8 cellular contexts compared by ENCODE assay signal in genomic region chr7:43590862-43591550, GRCh38. TPM values are rescaled to one million over a fixed set of nuclear protein-coding genes. Genes with fewer than 3 reads are reported as not detected.
DNase-seq lines count a peak whose midpoint lies in the region; ATAC-seq and TF ChIP-seq lines count a peak whose summit lies in the region.

No MANE protein-coding gene starts in this region.

- H3K4me3 ChIP-seq in RWPE2 (ENCODE audit: severe bottlenecking) (no peak overlapping the region), Caco-2 (ENCODE audit: low read depth, low read length) (no peak overlapping the region)

- H3K27me3 Mint-ChIP-seq in natural killer cell treated with Interleukin-12 subunit alpha and Interleukin-12 subunit beta and Interleukin-15 and Interleukin-18, amount 100 ng/mL, for 72 hours, result no peaks in the 10 kb centered on the region
- no peaks in the 10 kb centered on the region for H3K27me3 Mint-ChIP-seq in Caco-2 (ENCODE audit: insufficient read depth, unreplicated experiment)

- peak; percentile 52 to 53 for ATAC-seq in activated CD4-positive, CD25-positive, alpha-beta regulatory T cell treated with anti-CD3 and anti-CD28 coated beads, Interleukin-2, amount 50 U/mL, for 24 hours
- ATAC-seq in HG02798 (IDR thresholded peaks at IDR 0.05; ENCODE audit: poor library complexity, unreplicated experiment) (peak; percentile 70), RWPE2 (ENCODE audit: low read depth) (no peak)
- peak; percentile 68 to 81 for ATAC-seq in natural killer cell treated with Interleukin-12 subunit alpha and Interleukin-12 subunit beta and Interleukin-15 and Interleukin-18, amount 100 ng/mL, for 72 hours

- peaks cover 4% of the 10 kb centered on the region for H3K36me3 Mint-ChIP-seq in natural killer cell treated with Interleukin-12 subunit alpha and Interleukin-12 subunit beta and Interleukin-15 and Interleukin-18, amount 100 ng/mL, for 72 hours
- no peaks in the 10 kb centered on the region for H3K36me3 Mint-ChIP-seq in Caco-2 (ENCODE audit: insufficient read depth, unreplicated experiment)

- H3K27ac ChIP-seq in RWPE2 (ENCODE audit: poor library complexity, severe bottlenecking), result peak overlapping the region; percentile 61

- POLR2A ChIA-PET in Caco-2 (lab: Charles Lee), result no interaction called here

- no peaks in the 10 kb centered on the region for H3K9me3 Mint-ChIP-seq in natural killer cell treated with Interleukin-12 subunit alpha and Interleukin-12 subunit beta and Interleukin-15 and Interleukin-18, amount 100 ng/mL, for 72 hours
- H3K9me3 Mint-ChIP-seq in Caco-2 (ENCODE audit: unreplicated experiment), result no peaks in the 10 kb centered on the region

- no peaks in the 10 kb centered on the region for H3K9me3 ChIP-seq in RWPE2 (ENCODE audit: severe bottlenecking)
- no peaks in the 10 kb centered on the region for H3K9me3 ChIP-seq in Caco-2

- peak overlapping the region; percentile 68 for H3K4me3 Mint-ChIP-seq in natural killer cell treated with Interleukin-12 subunit alpha and Interleukin-12 subunit beta and Interleukin-15 and Interleukin-18, amount 100 ng/mL, for 72 hours
- no peak overlapping the region for H3K4me3 Mint-ChIP-seq in Caco-2 (ENCODE audit: unreplicated experiment)

- TF ChIP-seq CTCF in RWPE2 (IDR thresholded peaks at IDR 0.05; ENCODE audit: poor library complexity, severe bottlenecking), result no peak
- no peak for TF ChIP-seq CTCF in Caco-2 (IDR thresholded peaks at IDR 0.05; ENCODE audit: insufficient read depth in 1 of 2, low read depth in 1 of 2, low read length in 1 of 2, severe bottlenecking in 1 of 2, unreplicated experiment in 1 of 2)

- H3K4me1 ChIP-seq in RWPE2 (ENCODE audit: insufficient read depth, poor library complexity, severe bottlenecking) (peaks cover 88% of the 10 kb centered on the region), Caco-2 (peaks cover 11% of the 10 kb centered on the region)

- intact Hi-C loops in Caco-2 (cut with micrococcal nuclease; ENCODE audit: unreplicated experiment), result no loop called here

- no peak for DNase-seq in activated CD4-positive, CD25-positive, alpha-beta regulatory T cell treated with anti-CD3 and anti-CD28 coated beads, Interleukin-2, amount 50 U/mL, for 72 hours
- DNase-seq in RWPE2 (ENCODE audit: low spot score) (no peak), cerebellum (ENCODE audit: low spot score) (no peak), NCI-H187 treated with DMSO at 0.1 percent for 48 hours (lab: John Stamatoyannopoulos, UW) (no peak), Caco-2 (no peak)
- DNase-seq in natural killer cell treated with Interleukin-12 subunit alpha and Interleukin-12 subunit beta and Interleukin-15 and Interleukin-18, amount 100 ng/mL, for 72 hours (ENCODE audit: low spot score), result no peak

- H3K36me3 ChIP-seq in RWPE2 (ENCODE audit: low read depth), result peaks cover 58% of the 10 kb centered on the region
- no peaks in the 10 kb centered on the region for H3K36me3 ChIP-seq in Caco-2 (ENCODE audit: control insufficient read depth, insufficient read depth, low read length)

- peaks cover 71 to 84% of the 10 kb centered on the region in 2 donors for H3K4me1 Mint-ChIP-seq in natural killer cell treated with Interleukin-12 subunit alpha and Interleukin-12 subunit beta and Interleukin-15 and Interleukin-18, amount 100 ng/mL, for 72 hours (ENCODE audit: low read depth in 2 of 2)
- peaks cover 10% of the 10 kb centered on the region for H3K4me1 Mint-ChIP-seq in Caco-2 (ENCODE audit: low read depth, unreplicated experiment)

- peak overlapping the region; percentile 91 to 93 for H3K27ac Mint-ChIP-seq in natural killer cell treated with Interleukin-12 subunit alpha and Interleukin-12 subunit beta and Interleukin-15 and Interleukin-18, amount 100 ng/mL, for 72 hours
- H3K27ac Mint-ChIP-seq in Caco-2 (ENCODE audit: unreplicated experiment), result no peak overlapping the region

- CTCF ChIA-PET in Caco-2 (lab: Charles Lee), result interaction anchor here (1.0 kb wide), 1 partner anchor 8 kb away, joined by 4 read pairs; the partner anchor contains the start of gene STK17A

- BruUV-seq in Caco-2 (replicated peaks; lab: Mats Ljungman, UMichigan), result no TSS peak

- H3K27me3 ChIP-seq in RWPE2 (ENCODE audit: insufficient read depth, poor library complexity, severe bottlenecking) (no peaks in the 10 kb centered on the region), Caco-2 (replicated peaks; ENCODE audit: control insufficient read depth, insufficient read depth, low read length) (no peaks in the 10 kb centered on the region)

RNA-seq across cellular contexts. Expression of gene STK17A, which starts 8.1 kb away (rescaled TPM):
- 10 to 100 TPM; 61.7 to 67.6 TPM for total RNA-seq in natural killer cell treated with Interleukin-12 subunit alpha and Interleukin-12 subunit beta and Interleukin-15 and Interleukin-18, amount 100 ng/mL, for 72 hours
- 30.2 TPM for total RNA-seq in cerebellum
- total RNA-seq in Caco-2 (2022), result 19.2 and 19.6 TPM in 2 replicates
